1 cellular context compared by ENCODE assay signal in genomic region chr6:156175971-156176421, GRCh38.
TF ChIP-seq lines count a peak whose summit lies in the region.

No MANE protein-coding gene starts in this region.

TF ChIP-seq in GM23338, 12 proteins besides CTCF, POLR2A, EP300 and RAD21:
- TF ChIP-seq, protein P1, sequence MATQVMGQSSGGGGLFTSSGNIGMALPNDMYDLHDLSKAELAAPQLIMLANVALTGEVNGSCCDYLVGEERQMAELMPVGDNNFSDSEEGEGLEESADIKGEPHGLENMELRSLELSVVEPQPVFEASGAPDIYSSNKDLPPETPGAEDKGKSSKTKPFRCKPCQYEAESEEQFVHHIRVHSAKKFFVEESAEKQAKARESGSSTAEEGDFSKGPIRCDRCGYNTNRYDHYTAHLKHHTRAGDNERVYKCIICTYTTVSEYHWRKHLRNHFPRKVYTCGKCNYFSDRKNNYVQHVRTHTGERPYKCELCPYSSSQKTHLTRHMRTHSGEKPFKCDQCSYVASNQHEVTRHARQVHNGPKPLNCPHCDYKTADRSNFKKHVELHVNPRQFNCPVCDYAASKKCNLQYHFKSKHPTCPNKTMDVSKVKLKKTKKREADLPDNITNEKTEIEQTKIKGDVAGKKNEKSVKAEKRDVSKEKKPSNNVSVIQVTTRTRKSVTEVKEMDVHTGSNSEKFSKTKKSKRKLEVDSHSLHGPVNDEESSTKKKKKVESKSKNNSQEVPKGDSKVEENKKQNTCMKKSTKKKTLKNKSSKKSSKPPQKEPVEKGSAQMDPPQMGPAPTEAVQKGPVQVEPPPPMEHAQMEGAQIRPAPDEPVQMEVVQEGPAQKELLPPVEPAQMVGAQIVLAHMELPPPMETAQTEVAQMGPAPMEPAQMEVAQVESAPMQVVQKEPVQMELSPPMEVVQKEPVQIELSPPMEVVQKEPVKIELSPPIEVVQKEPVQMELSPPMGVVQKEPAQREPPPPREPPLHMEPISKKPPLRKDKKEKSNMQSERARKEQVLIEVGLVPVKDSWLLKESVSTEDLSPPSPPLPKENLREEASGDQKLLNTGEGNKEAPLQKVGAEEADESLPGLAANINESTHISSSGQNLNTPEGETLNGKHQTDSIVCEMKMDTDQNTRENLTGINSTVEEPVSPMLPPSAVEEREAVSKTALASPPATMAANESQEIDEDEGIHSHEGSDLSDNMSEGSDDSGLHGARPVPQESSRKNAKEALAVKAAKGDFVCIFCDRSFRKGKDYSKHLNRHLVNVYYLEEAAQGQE (IDR thresholded peaks at IDR 0.05; ENCODE audit: unreplicated experiment): no peak
- TF ChIP-seq, protein P2, sequence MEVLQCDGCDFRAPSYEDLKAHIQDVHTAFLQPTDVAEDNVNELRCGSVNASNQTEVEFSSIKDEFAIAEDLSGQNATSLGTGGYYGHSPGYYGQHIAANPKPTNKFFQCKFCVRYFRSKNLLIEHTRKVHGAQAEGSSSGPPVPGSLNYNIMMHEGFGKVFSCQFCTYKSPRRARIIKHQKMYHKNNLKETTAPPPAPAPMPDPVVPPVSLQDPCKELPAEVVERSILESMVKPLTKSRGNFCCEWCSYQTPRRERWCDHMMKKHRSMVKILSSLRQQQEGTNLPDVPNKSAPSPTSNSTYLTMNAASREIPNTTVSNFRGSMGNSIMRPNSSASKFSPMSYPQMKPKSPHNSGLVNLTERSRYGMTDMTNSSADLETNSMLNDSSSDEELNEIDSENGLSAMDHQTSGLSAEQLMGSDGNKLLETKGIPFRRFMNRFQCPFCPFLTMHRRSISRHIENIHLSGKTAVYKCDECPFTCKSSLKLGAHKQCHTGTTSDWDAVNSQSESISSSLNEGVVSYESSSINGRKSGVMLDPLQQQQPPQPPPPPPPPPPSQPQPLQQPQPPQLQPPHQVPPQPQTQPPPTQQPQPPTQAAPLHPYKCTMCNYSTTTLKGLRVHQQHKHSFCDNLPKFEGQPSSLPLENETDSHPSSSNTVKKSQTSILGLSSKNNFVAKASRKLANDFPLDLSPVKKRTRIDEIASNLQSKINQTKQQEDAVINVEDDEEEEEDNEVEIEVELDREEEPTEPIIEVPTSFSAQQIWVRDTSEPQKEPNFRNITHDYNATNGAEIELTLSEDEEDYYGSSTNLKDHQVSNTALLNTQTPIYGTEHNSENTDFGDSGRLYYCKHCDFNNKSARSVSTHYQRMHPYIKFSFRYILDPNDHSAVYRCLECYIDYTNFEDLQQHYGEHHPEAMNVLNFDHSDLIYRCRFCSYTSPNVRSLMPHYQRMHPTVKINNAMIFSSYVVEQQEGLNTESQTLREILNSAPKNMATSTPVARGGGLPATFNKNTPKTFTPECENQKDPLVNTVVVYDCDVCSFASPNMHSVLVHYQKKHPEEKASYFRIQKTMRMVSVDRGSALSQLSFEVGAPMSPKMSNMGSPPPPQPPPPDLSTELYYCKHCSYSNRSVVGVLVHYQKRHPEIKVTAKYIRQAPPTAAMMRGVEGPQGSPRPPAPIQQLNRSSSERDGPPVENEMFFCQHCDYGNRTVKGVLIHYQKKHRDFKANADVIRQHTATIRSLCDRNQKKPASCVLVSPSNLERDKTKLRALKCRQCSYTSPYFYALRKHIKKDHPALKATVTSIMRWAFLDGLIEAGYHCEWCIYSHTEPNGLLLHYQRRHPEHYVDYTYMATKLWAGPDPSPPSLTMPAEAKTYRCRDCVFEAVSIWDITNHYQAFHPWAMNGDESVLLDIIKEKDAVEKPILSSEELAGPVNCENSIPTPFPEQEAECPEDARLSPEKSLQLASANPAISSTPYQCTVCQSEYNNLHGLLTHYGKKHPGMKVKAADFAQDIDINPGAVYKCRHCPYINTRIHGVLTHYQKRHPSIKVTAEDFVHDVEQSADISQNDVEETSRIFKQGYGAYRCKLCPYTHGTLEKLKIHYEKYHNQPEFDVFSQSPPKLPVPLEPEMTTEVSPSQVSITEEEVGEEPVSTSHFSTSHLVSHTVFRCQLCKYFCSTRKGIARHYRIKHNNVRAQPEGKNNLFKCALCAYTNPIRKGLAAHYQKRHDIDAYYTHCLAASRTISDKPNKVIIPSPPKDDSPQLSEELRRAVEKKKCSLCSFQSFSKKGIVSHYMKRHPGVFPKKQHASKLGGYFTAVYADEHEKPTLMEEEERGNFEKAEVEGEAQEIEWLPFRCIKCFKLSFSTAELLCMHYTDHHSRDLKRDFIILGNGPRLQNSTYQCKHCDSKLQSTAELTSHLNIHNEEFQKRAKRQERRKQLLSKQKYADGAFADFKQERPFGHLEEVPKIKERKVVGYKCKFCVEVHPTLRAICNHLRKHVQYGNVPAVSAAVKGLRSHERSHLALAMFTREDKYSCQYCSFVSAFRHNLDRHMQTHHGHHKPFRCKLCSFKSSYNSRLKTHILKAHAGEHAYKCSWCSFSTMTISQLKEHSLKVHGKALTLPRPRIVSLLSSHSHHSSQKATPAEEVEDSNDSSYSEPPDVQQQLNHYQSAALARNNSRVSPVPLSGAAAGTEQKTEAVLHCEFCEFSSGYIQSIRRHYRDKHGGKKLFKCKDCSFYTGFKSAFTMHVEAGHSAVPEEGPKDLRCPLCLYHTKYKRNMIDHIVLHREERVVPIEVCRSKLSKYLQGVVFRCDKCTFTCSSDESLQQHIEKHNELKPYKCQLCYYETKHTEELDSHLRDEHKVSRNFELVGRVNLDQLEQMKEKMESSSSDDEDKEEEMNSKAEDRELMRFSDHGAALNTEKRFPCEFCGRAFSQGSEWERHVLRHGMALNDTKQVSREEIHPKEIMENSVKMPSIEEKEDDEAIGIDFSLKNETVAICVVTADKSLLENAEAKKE (CRISPR knock-in tag; IDR thresholded peaks at IDR 0.05): peak; percentile 82
- TF ChIP-seq NANOG (IDR thresholded peaks at IDR 0.05; ENCODE audit: borderline replicate concordance): peak; percentile 92
- TF ChIP-seq, protein P3, sequence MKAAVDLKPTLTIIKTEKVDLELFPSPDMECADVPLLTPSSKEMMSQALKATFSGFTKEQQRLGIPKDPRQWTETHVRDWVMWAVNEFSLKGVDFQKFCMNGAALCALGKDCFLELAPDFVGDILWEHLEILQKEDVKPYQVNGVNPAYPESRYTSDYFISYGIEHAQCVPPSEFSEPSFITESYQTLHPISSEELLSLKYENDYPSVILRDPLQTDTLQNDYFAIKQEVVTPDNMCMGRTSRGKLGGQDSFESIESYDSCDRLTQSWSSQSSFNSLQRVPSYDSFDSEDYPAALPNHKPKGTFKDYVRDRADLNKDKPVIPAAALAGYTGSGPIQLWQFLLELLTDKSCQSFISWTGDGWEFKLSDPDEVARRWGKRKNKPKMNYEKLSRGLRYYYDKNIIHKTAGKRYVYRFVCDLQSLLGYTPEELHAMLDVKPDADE (IDR thresholded peaks at IDR 0.05): no peak
- TF ChIP-seq EZH2 (IDR thresholded peaks at IDR 0.05; ENCODE audit: low read depth, unreplicated experiment): no peak
- peak; percentile 34; the same call in 1 of the 2 replicates for TF ChIP-seq ZNF331 (CRISPR knock-in tag; IDR thresholded peaks at IDR 0.05; ENCODE audit: low read depth)
- peak; percentile 58; the same call in 1 of the 2 replicates for TF ChIP-seq CREB1 (CRISPR knock-in tag; IDR thresholded peaks at IDR 0.05; ENCODE audit: low read depth)
